22 cellular contexts compared by ENCODE assay signal in genomic region chrY:8125907-8126571, GRCh38.
DNase-seq lines count a peak whose midpoint lies in the region; ATAC-seq, FAIRE-seq and TF ChIP-seq lines count a peak whose summit lies in the region.
"Had no signal": no experiment of that assay in that cellular context is flagged by ENCODE, and none has a peak within 500 bp of the region (broad histone marks: within the 10 kb centered on the region; RNA-seq: fewer than 3 reads in every experiment).

No MANE protein-coding gene starts in this region.

- no peaks in the 10 kb centered on the region for H3K4me1 Mint-ChIP-seq in activated T-helper 1 cell treated with anti-CD3 and anti-CD28 coated beads, Interleukin-12 subunit alpha, Interleukin-12 subunit beta, Interleukin-2, Interleukin-4 antibody, amounts not matched to agents 30 ng/mL and 10 ng/mL and 1 ng/mL, durations not matched to agents 14 hours and 24 hours and 36 hours (ENCODE audit: low read depth)
- H3K4me1 Mint-ChIP-seq: CD4-positive, CD25-positive, alpha-beta regulatory T cell had no signal

- no peaks in the 10 kb centered on the region for H3K79me1 ChIP-seq in mesendoderm (ENCODE audit: low read length)

- no peaks in the 10 kb centered on the region for H3K27me3 ChIP-seq in GM23248 (replicated peaks; ENCODE audit: insufficient read depth)
- no peaks in the 10 kb centered on the region for H3K27me3 ChIP-seq in endothelial cell of umbilical vein (ENCODE audit: control insufficient read depth in 2 of 2, insufficient read depth in 2 of 2, low read length in 2 of 2)
- H3K27me3 ChIP-seq in mesendoderm (ENCODE audit: insufficient read depth, low read length, poor library complexity), result no peaks in the 10 kb centered on the region

- no peaks in the 10 kb centered on the region for H4K20me1 ChIP-seq in GM23248 (ENCODE audit: insufficient read depth)
- no peaks in the 10 kb centered on the region for H4K20me1 ChIP-seq in endothelial cell of umbilical vein (replicated peaks; ENCODE audit: control insufficient read depth, extremely low read depth, insufficient read depth, low read length)

- peak; percentile 4 for FAIRE-seq in endothelial cell of umbilical vein (lab: Jason Lieb, UNC)
- FAIRE-seq: A549, G401.6, GM12892 had no signal

- BruUV-seq in endothelial cell of umbilical vein (replicated peaks; lab: Mats Ljungman, UMichigan), result TSS peak; percentile 56

- H3K9me1 ChIP-seq in endothelial cell of umbilical vein (replicated peaks; ENCODE audit: control insufficient read depth, extremely low read depth, insufficient read depth, low read length), result no peaks in the 10 kb centered on the region

- no peak overlapping the region for H3K9ac ChIP-seq in GM23248
- H3K9ac ChIP-seq in endothelial cell of umbilical vein (replicated peaks; ENCODE audit: extremely low read depth, insufficient read depth, low read length), result peak overlapping the region; percentile 63
- H3K9ac ChIP-seq in mesendoderm (ENCODE audit: low read length), result no peak overlapping the region

- POLR2A ChIA-PET in endothelial cell of umbilical vein (lab: Charles Lee), result no interaction called here

- no peaks in the 10 kb centered on the region for H3F3A ChIP-seq in GM23248 (ENCODE audit: insufficient read depth)

- no peaks in the 10 kb centered on the region for H3K9me3 Mint-ChIP-seq in activated T-helper 1 cell treated with anti-CD3 and anti-CD28 coated beads, Interleukin-12 subunit alpha, Interleukin-12 subunit beta, Interleukin-2, Interleukin-4 antibody, amounts not matched to agents 30 ng/mL and 10 ng/mL and 1 ng/mL, durations not matched to agents 14 hours and 24 hours and 36 hours
- H3K9me3 Mint-ChIP-seq: CD4-positive, CD25-positive, alpha-beta regulatory T cell; HFFc6 had no signal

- H3K4me1 ChIP-seq in GM23248 (ENCODE audit: insufficient read depth) (no peaks in the 10 kb centered on the region; the same call in 1 of the 2 replicates), endothelial cell of umbilical vein (ENCODE audit: control insufficient read depth, extremely low read depth, insufficient read depth, low read length) (no peaks in the 10 kb centered on the region), mesendoderm (ENCODE audit: control insufficient read depth, low read depth, low read length) (no peaks in the 10 kb centered on the region)
- H3K4me1 ChIP-seq: A549 had no signal

- H2BK120ac ChIP-seq in mesendoderm (ENCODE audit: low read depth, low read length), result no peak overlapping the region

- H3K79me2 ChIP-seq in GM23248 (ENCODE audit: insufficient read depth), result no peaks in the 10 kb centered on the region
- H3K79me2 ChIP-seq in endothelial cell of umbilical vein (ENCODE audit: control insufficient read depth, insufficient read depth, low read length), result no peaks in the 10 kb centered on the region
- no peaks in the 10 kb centered on the region for H3K79me2 ChIP-seq in mesendoderm (ENCODE audit: control insufficient read depth, insufficient read depth, low read length)

- 56 to 57% methylated on average over 11 to 12 of the region's 12 CpGs for WGBS in GM23248 (ENCODE audit: low coverage in 1 of 2, low lambda C conversion rate in 2 of 2, missing lambda C conversion rate in 2 of 2), 2 experiments
- WGBS in mesendoderm (ENCODE audit: extremely low coverage, insufficient coverage, low lambda C conversion rate), result no CpG with 5 or more reads among the region's 12 CpGs

- H3K4me3 ChIP-seq in GM23248, result no peak overlapping the region
- H3K4me3 ChIP-seq in endothelial cell of umbilical vein (replicated peaks in 1 of 3; ENCODE audit: insufficient read depth in 1 of 3, low read depth in 1 of 3, low read length in 3 of 3), result peak overlapping the region in 2 of 3 experiments; percentile 10 to 56
- H3K4me3 ChIP-seq in mesendoderm (ENCODE audit: low read length), result no peak overlapping the region
- H3K4me3 ChIP-seq: A549, SK-N-MC had no signal

- no peak overlapping the region for H3K4me2 ChIP-seq in GM23248 (ENCODE audit: unreplicated experiment)
- H3K4me2 ChIP-seq in endothelial cell of umbilical vein (ENCODE audit: insufficient read depth, low read length), result peak overlapping the region; percentile 17
- H3K4me2 ChIP-seq in mesendoderm (ENCODE audit: low read length), result no peak overlapping the region
- H3K4me2 ChIP-seq: A549 had no signal

- H3K4ac ChIP-seq in mesendoderm (ENCODE audit: low read depth, low read length), result no peak overlapping the region

- ATAC-seq in GM18870 (IDR thresholded peaks at IDR 0.05; ENCODE audit: unreplicated experiment), result no peak
- no peak for ATAC-seq in HG02981 (IDR thresholded peaks at IDR 0.05; ENCODE audit: unreplicated experiment)
- ATAC-seq: A549 had no signal

- H3K18ac ChIP-seq in mesendoderm (ENCODE audit: low read length), result no peak overlapping the region

- in situ Hi-C loops in GM23248 (cut with MboI), result no loop called here

- no peak overlapping the region for H3K56ac ChIP-seq in mesendoderm (ENCODE audit: low read length)

- H2BK5ac ChIP-seq in mesendoderm (ENCODE audit: low read length), result no peak overlapping the region

- no peak overlapping the region for H4K8ac ChIP-seq in mesendoderm (ENCODE audit: low read depth, low read length)

- no peak overlapping the region for H3K23ac ChIP-seq in mesendoderm (ENCODE audit: low read length)

- dilution Hi-C loops in endothelial cell of umbilical vein (cut with MboI; ENCODE audit: extremely low pct_ligation_motif_present, low sequenced_read_pairs), result no loop called here

- no peak overlapping the region for H3K27ac Mint-ChIP-seq in activated T-helper 1 cell treated with anti-CD3 and anti-CD28 coated beads, Interleukin-12 subunit alpha, Interleukin-12 subunit beta, Interleukin-2, Interleukin-4 antibody, amounts not matched to agents 30 ng/mL and 10 ng/mL and 1 ng/mL, durations not matched to agents 14 hours and 24 hours and 36 hours
- H3K27ac Mint-ChIP-seq: CD4-positive, CD25-positive, alpha-beta regulatory T cell; HFFc6 had no signal

- no peak for TF ChIP-seq CTCF in endothelial cell of umbilical vein (IDR thresholded peaks at IDR 0.05; ENCODE audit: extremely low read depth in 1 of 2, insufficient read depth in 1 of 2, low read depth in 1 of 2, low read length in 2 of 2)

- H4K5ac ChIP-seq in mesendoderm (ENCODE audit: low read length), result no peak overlapping the region

- H3K36me3 Mint-ChIP-seq in activated T-helper 1 cell treated with anti-CD3 and anti-CD28 coated beads, Interleukin-12 subunit alpha, Interleukin-12 subunit beta, Interleukin-2, Interleukin-4 antibody, amounts not matched to agents 30 ng/mL and 10 ng/mL and 1 ng/mL, durations not matched to agents 14 hours and 24 hours and 36 hours (ENCODE audit: low read depth), result no peaks in the 10 kb centered on the region
- H3K36me3 Mint-ChIP-seq: CD4-positive, CD25-positive, alpha-beta regulatory T cell had no signal

- intact Hi-C loops in endothelial cell of umbilical vein (cut with micrococcal nuclease), result no loop called here
- intact Hi-C loops in activated T-helper 1 cell treated with anti-CD3 and anti-CD28 coated beads, Interleukin-12 subunit alpha, Interleukin-12 subunit beta, Interleukin-2, Interleukin-4 antibody, amounts not matched to agents 30 ng/mL and 10 ng/mL and 1 ng/mL, durations not matched to agents 14 hours and 24 hours and 36 hours (cut with micrococcal nuclease), result no loop called here

- H3K9me2 ChIP-seq in GM23248 (ENCODE audit: insufficient read depth), result no peaks in the 10 kb centered on the region

- H3K9me3 ChIP-seq in GM23248 (ENCODE audit: low read depth) (no peaks in the 10 kb centered on the region), endothelial cell of umbilical vein (replicated peaks; ENCODE audit: control insufficient read depth, insufficient read depth, low read length) (no peaks in the 10 kb centered on the region)
- H3K9me3 ChIP-seq: A549 had no signal

- CTCF ChIA-PET in endothelial cell of umbilical vein (lab: Charles Lee), result no interaction called here

- no peak for TF ChIP-seq POLR2A in endothelial cell of umbilical vein (IDR thresholded peaks at IDR 0.05; ENCODE audit: low read depth, low read length)

- DNase-seq in GM23248, result peak; percentile 62
- peak; percentile 4 for DNase-seq in NCI-H69 (lab: John Stamatoyannopoulos, UW)
- no peak for DNase-seq in endothelial cell of umbilical vein (ENCODE audit: low read depth, low spot score)
- peak; percentile 11 for DNase-seq in mesendoderm
- no peak for DNase-seq in NCI-H146 treated with DMSO at 0.1 percent for 48 hours (lab: John Stamatoyannopoulos, UW; ENCODE audit: unreplicated experiment)
- DNase-seq in activated T-helper 1 cell treated with anti-CD3 and anti-CD28 coated beads, Interleukin-12 subunit alpha, Interleukin-12 subunit beta, Interleukin-2, Interleukin-4 antibody, amounts not matched to agents 30 ng/mL and 10 ng/mL and 1 ng/mL, durations not matched to agents 14 hours and 24 hours and 36 hours (ENCODE audit: low spot score), result no peak
- DNase-seq: CD4-positive, CD25-positive, alpha-beta regulatory T cell; DMS79; GOT3; HFFc6; Kasumi-1; MV-4-11; NCI-H1417 treated with DMSO at 0.1 percent for 48 hours; NCI-H2029 treated with DMSO at 0.1 percent for 48 hours; NCI-H524 treated with DMSO at 0.1 percent for 48 hours; NK-92 treated with Interleukin-12 subunit alpha and Interleukin-12 subunit beta, amount 100 ng/mL, for 24 hours had no signal

- H3K27me3 Mint-ChIP-seq in activated T-helper 1 cell treated with anti-CD3 and anti-CD28 coated beads, Interleukin-12 subunit alpha, Interleukin-12 subunit beta, Interleukin-2, Interleukin-4 antibody, amounts not matched to agents 30 ng/mL and 10 ng/mL and 1 ng/mL, durations not matched to agents 14 hours and 24 hours and 36 hours (ENCODE audit: insufficient read depth), result no peaks in the 10 kb centered on the region

- no peak overlapping the region for H3K4me3 Mint-ChIP-seq in activated T-helper 1 cell treated with anti-CD3 and anti-CD28 coated beads, Interleukin-12 subunit alpha, Interleukin-12 subunit beta, Interleukin-2, Interleukin-4 antibody, amounts not matched to agents 30 ng/mL and 10 ng/mL and 1 ng/mL, durations not matched to agents 14 hours and 24 hours and 36 hours
- H3K4me3 Mint-ChIP-seq: CD4-positive, CD25-positive, alpha-beta regulatory T cell; HFFc6 had no signal

- H2AK5ac ChIP-seq in mesendoderm (ENCODE audit: low read length), result no peak overlapping the region

- no peak overlapping the region for H3K27ac ChIP-seq in GM23248
- no peak overlapping the region for H3K27ac ChIP-seq in endothelial cell of umbilical vein (ENCODE audit: insufficient read depth, low read depth, low read length)
- H3K27ac ChIP-seq in mesendoderm (ENCODE audit: low read depth, low read length), result no peak overlapping the region
- H3K27ac ChIP-seq: A549, SK-N-MC had no signal

- H2BK15ac ChIP-seq in mesendoderm (replicated peaks; ENCODE audit: low read depth), result no peak overlapping the region

- no peaks in the 10 kb centered on the region for H3K36me3 ChIP-seq in GM23248 (ENCODE audit: low read depth)
- H3K36me3 ChIP-seq in endothelial cell of umbilical vein (ENCODE audit: control insufficient read depth in 2 of 2, extremely low read depth in 1 of 2, insufficient read depth in 2 of 2, low read length in 2 of 2), result no peaks in the 10 kb centered on the region
- no peaks in the 10 kb centered on the region for H3K36me3 ChIP-seq in mesendoderm (ENCODE audit: control insufficient read depth, insufficient read depth, low read length)

- H2AFZ ChIP-seq in GM23248 (peak overlapping the region; percentile 62; the same call in 1 of the 2 replicates), endothelial cell of umbilical vein (ENCODE audit: low read depth, low read length) (no peak overlapping the region)

TF ChIP-seq in endothelial cell of umbilical vein, 7 proteins besides CTCF, POLR2A, EP300 and RAD21 (continues in another document):
- no peak for TF ChIP-seq GATA2 (IDR thresholded peaks at IDR 0.05; ENCODE audit: insufficient read depth, insufficient read length, low read depth, low read length)

Comparison
In these comparisons a context has a peak if more than half of its experiments do, and no peak if none do; other contexts are left out.
1. DNase-seq: peak in GM23248 (single experiment), NCI-H69 (single experiment) and mesendoderm (single experiment); none in endothelial cell of umbilical vein (single experiment), NCI-H146 treated with DMSO at 0.1 percent for 48 hours (single experiment) and activated T-helper 1 cell treated with anti-CD3 and anti-CD28 coated beads, Interleukin-12 subunit alpha, Interleukin-12 subunit beta, Interleukin-2, Interleukin-4 antibody, amounts not matched to agents 30 ng/mL and 10 ng/mL and 1 ng/mL, durations not matched to agents 14 hours and 24 hours and 36 hours (single experiment).
2. H3K4me3 ChIP-seq: peak in endothelial cell of umbilical vein (2 of 3); none in GM23248 (single experiment) and mesendoderm (single experiment).